In genomic region chr20:56388882-56389281, GRCh38 we compare ENCODE assay signal across 2 cellular contexts.
TF ChIP-seq lines count a peak whose summit lies in the region.

No MANE protein-coding gene starts in this region.

TF ChIP-seq in A549, 52 proteins besides CTCF, POLR2A, EP300 and RAD21:
- TF ChIP-seq NFE2L2 (conservative IDR thresholded peaks at IDR 0.05; ENCODE audit: low read length) (no peak), SREBF2 (IDR thresholded peaks at IDR 0.05) (no peak), MAFK (IDR thresholded peaks at IDR 0.05; ENCODE audit: partially characterized antibody) (peak; percentile 46)
TF ChIP-seq in A549: peak in this region for 1.

TF ChIP-seq in GM12878, 131 proteins besides CTCF, POLR2A, EP300 and RAD21:
- no peak for TF ChIP-seq ZZZ3 (IDR thresholded peaks at IDR 0.05; ENCODE audit: control insufficient read depth, insufficient read length, low read depth)
- TF ChIP-seq RELA (IDR thresholded peaks at IDR 0.05; ENCODE audit: borderline replicate concordance, partially characterized antibody): no peak
- TF ChIP-seq CHD4 (IDR thresholded peaks at IDR 0.05): no peak
- TF ChIP-seq STAT1 (conservative IDR thresholded peaks at IDR 0.05): no peak
TF ChIP-seq in GM12878: peak in this region for 0.
